1 cellular context compared by ENCODE assay signal in the genomic region with DNA sequence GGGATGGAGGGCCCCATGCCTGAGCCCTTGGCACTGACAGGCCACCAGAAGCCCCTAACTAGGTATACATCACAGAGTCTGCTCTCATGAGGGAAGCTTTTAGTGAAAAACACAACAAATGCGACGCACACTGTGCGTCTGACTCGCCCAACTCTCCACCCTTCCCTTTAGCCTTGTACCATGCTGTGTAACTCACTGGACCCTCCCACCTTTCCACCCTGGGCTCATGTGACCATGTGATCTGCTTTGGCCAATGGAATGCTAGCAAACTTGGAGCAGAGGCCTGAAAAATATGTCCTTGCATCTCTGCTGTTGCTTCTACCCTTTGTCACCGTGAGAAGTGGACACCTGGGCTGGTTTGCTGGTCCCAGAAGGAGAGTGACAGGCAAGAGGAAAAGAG.
TF ChIP-seq lines count a peak whose summit lies in the region.

No MANE protein-coding gene starts in this region.

TF ChIP-seq in IMR-90, 13 proteins besides CTCF, POLR2A, EP300 and RAD21:
- no peak for TF ChIP-seq BHLHE40 (IDR thresholded peaks at IDR 0.05; ENCODE audit: low read depth, low read length)
- no peak for TF ChIP-seq NFE2L2 (IDR thresholded peaks at IDR 0.05; ENCODE audit: low read depth, low read length)
- TF ChIP-seq CEBPB (IDR thresholded peaks at IDR 0.05; ENCODE audit: low read depth, low read length) = no peak
- TF ChIP-seq, protein P1, sequence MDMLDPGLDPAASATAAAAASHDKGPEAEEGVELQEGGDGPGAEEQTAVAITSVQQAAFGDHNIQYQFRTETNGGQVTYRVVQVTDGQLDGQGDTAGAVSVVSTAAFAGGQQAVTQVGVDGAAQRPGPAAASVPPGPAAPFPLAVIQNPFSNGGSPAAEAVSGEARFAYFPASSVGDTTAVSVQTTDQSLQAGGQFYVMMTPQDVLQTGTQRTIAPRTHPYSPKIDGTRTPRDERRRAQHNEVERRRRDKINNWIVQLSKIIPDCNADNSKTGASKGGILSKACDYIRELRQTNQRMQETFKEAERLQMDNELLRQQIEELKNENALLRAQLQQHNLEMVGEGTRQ (IDR thresholded peaks at IDR 0.05; ENCODE audit: low read depth, low read length) = no peak
- no peak for TF ChIP-seq MAZ (IDR thresholded peaks at IDR 0.05; ENCODE audit: borderline replicate concordance, low read depth, low read length)
- TF ChIP-seq MXI1 (IDR thresholded peaks at IDR 0.05; ENCODE audit: borderline replicate concordance, low read depth, low read length) = no peak
TF ChIP-seq in IMR-90: peak in this region for 0.
